8 cellular contexts compared by ENCODE assay signal in the genomic region with DNA sequence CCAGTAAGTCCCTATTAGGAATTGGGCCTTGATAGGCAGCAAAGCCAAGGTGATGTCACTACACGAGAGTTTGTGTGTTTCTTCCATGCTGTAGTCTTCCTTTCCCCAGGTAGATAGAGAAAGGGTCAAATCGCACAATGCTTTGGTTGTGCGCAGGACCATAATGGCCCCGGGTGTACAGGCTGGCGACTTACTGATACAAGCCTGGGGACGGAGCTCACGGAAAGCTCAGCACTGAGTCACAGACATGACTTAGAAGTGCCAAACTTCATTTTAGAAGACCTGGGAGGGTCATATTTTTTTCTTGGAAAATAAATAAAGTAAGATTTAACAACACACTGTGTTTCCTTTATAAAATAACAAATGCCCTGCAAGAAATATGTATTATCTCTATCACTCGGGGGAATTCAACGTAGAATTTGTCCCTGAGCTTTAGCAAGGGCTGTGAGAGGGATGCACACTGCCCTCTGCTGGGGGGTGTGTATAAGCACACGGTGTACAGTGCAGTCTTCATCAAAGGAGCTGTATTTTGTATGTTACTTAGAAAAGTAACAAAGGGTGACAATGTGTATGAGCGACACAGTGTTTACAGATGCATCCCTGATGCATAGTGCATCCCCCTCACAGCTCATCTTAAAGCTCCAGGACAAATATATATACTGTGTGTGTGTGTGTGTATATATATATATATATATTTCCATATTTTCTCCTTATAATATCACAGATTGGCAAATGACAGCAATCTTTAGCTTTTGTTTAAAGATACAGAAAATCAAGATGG.
DNase-seq lines count a peak whose midpoint lies in the region; ATAC-seq and TF ChIP-seq lines count a peak whose summit lies in the region.

No MANE protein-coding gene starts in this region.

- H3K36me3 ChIP-seq in left ventricle myocardium inferior = no peaks in the 10 kb centered on the region

- DNase-seq in GM03348 (ENCODE audit: low spot score) = peak; percentile 73
- DNase-seq in HT1080 (ENCODE audit: low read depth) = peak; percentile 72
- DNase-seq in RPMI8226 = peak; percentile 51
- DNase-seq in activated naive CD8-positive, alpha-beta T cell treated with anti-CD3 and anti-CD28 coated beads, Interleukin-2, amount 10 ng/mL, durations not matched to agents 7 days and 5 days = peak; percentile 59
- peak; percentile 17 for DNase-seq in left ventricle myocardium inferior
- DNase-seq in sciatic nerve (ENCODE audit: low spot score) = peak; percentile 68
- no peak for DNase-seq in DMS79 treated with DMSO at 0.1 percent for 48 hours (lab: John Stamatoyannopoulos, UW)

- no peaks in the 10 kb centered on the region for H3K4me1 Mint-ChIP-seq in activated naive CD8-positive, alpha-beta T cell treated with anti-CD3 and anti-CD28 coated beads, Interleukin-2, amount 10 ng/mL, durations not matched to agents 7 days and 5 days

- peaks cover 9% of the 10 kb centered on the region for H3K27me3 Mint-ChIP-seq in activated naive CD8-positive, alpha-beta T cell treated with anti-CD3 and anti-CD28 coated beads, Interleukin-2, amount 10 ng/mL, durations not matched to agents 7 days and 5 days

- POLR2A ChIA-PET in activated naive CD8-positive, alpha-beta T cell treated with anti-CD3 and anti-CD28 coated beads, Interleukin-2, amount 10 ng/mL, durations not matched to agents 7 days and 5 days (lab: Charles Lee) = no interaction called here

- no peak overlapping the region for H3K27ac ChIP-seq in left ventricle myocardium inferior (replicated peaks)

- H3K9me3 Mint-ChIP-seq in activated naive CD8-positive, alpha-beta T cell treated with anti-CD3 and anti-CD28 coated beads, Interleukin-2, amount 10 ng/mL, durations not matched to agents 7 days and 5 days = no peaks in the 10 kb centered on the region

- intact Hi-C loops in left ventricle myocardium inferior (cut with micrococcal nuclease) (loop anchor here (2.0 to 10.0 kb wide), 2 partner anchors 482 to 670 kb away; no protein-coding TSS in a partner anchor), sciatic nerve (cut with DNase I) (no loop called here)

- H3K4me1 ChIP-seq in left ventricle myocardium inferior = peaks cover 3% of the 10 kb centered on the region

- no peak overlapping the region for H3K27ac Mint-ChIP-seq in activated naive CD8-positive, alpha-beta T cell treated with anti-CD3 and anti-CD28 coated beads, Interleukin-2, amount 10 ng/mL, durations not matched to agents 7 days and 5 days

- H3K4me3 ChIP-seq in left ventricle myocardium inferior = no peak overlapping the region

- TF ChIP-seq CTCF in left ventricle myocardium inferior (IDR thresholded peaks at IDR 0.05; ENCODE audit: borderline replicate concordance) = peak; percentile 91

- ATAC-seq in GM21528 (IDR thresholded peaks at IDR 0.05; ENCODE audit: low FRiP score, unreplicated experiment) (peak; percentile 85), sciatic nerve (peak; percentile 78)
- ATAC-seq in activated naive CD8-positive, alpha-beta T cell treated with anti-CD3 and anti-CD28 coated beads, Interleukin-2, amount 10 ng/mL, durations not matched to agents 7 days and 5 days (ENCODE audit: low read depth) = peak; percentile 90

- no peak overlapping the region for H3K4me3 Mint-ChIP-seq in activated naive CD8-positive, alpha-beta T cell treated with anti-CD3 and anti-CD28 coated beads, Interleukin-2, amount 10 ng/mL, durations not matched to agents 7 days and 5 days

- no peaks in the 10 kb centered on the region for H3K9me3 ChIP-seq in left ventricle myocardium inferior (replicated peaks)

- H3K36me3 Mint-ChIP-seq in activated naive CD8-positive, alpha-beta T cell treated with anti-CD3 and anti-CD28 coated beads, Interleukin-2, amount 10 ng/mL, durations not matched to agents 7 days and 5 days = no peaks in the 10 kb centered on the region

- H3K27me3 ChIP-seq in left ventricle myocardium inferior (ENCODE audit: low read depth) = no peaks in the 10 kb centered on the region
